Comparison of ENCODE assay signal across 8 cellular contexts in genomic region chr4:122576261-122577188, GRCh38. TPM values are rescaled to one million over a fixed set of nuclear protein-coding genes. Genes with fewer than 3 reads are reported as not detected.
DNase-seq lines count a peak whose midpoint lies in the region; ATAC-seq, FAIRE-seq and TF ChIP-seq lines count a peak whose summit lies in the region.

No MANE protein-coding gene starts in this region.

- H3K36me3 Mint-ChIP-seq in Calu3 (ENCODE audit: insufficient read depth, unreplicated experiment) (no peaks in the 10 kb centered on the region), CD14-positive monocyte (no peaks in the 10 kb centered on the region)

- H3K27me3 Mint-ChIP-seq in Calu3 (ENCODE audit: unreplicated experiment) (no peaks in the 10 kb centered on the region), CD14-positive monocyte (ENCODE audit: low read depth in 3 of 3) (peaks cover 5 to 11% (median 7%) of the 10 kb centered on the region in 3 donors)

- H3K9me3 ChIP-seq in psoas muscle: no peaks in the 10 kb centered on the region

- no peak overlapping the region for H3K27ac Mint-ChIP-seq in Calu3 (ENCODE audit: unreplicated experiment)
- H3K27ac Mint-ChIP-seq in CD14-positive monocyte: no peak overlapping the region

- no peaks in the 10 kb centered on the region for H3K4me1 ChIP-seq in psoas muscle

- peak; percentile 45 for TF ChIP-seq CTCF in Calu3 (IDR thresholded peaks at IDR 0.05; ENCODE audit: unreplicated experiment)
- peak; percentile 36 for TF ChIP-seq CTCF in psoas muscle (IDR thresholded peaks at IDR 0.05)
- no peak for TF ChIP-seq CTCF in CD14-positive monocyte (IDR thresholded peaks at IDR 0.05)

- 58 to 69% (median 66%) methylated on average over 5 of the region's 5 CpGs for WGBS in psoas muscle, 3 donors

- CTCF ChIA-PET in Calu3 (lab: Charles Lee): no interaction called here

- intact Hi-C loops in Calu3 (cut with micrococcal nuclease; ENCODE audit: unreplicated experiment): loop anchor here (2.0 to 10.0 kb wide), 5 partner anchors 119 to 676 kb away; partner anchors contain the start of gene IL2
- intact Hi-C loops in psoas muscle (cut with DNase I): loop anchor here (5.0 kb wide), 2 partner anchors 674 to 679 kb away; no protein-coding TSS in a partner anchor
- intact Hi-C loops in CD14-positive monocyte (cut with micrococcal nuclease): no loop called here

- H3K27me3 ChIP-seq in psoas muscle (ENCODE audit: insufficient read depth in 3 of 3, low read length in 2 of 3): no peaks in the 10 kb centered on the region

- peaks cover 2% of the 10 kb centered on the region for H3K9me3 Mint-ChIP-seq in Calu3 (ENCODE audit: low read depth, unreplicated experiment)
- peaks cover 1 to 14% (median 9%) of the 10 kb centered on the region in 7 donors for H3K9me3 Mint-ChIP-seq in CD14-positive monocyte

- no TSS peak for BruUV-seq in Calu3 (replicated peaks; lab: Mats Ljungman, UMichigan)

- FAIRE-seq in TTC549 (lab: Jason Lieb, UNC): peak; percentile 93

- no peak overlapping the region for H3K4me3 ChIP-seq in psoas muscle

- DNase-seq in Calu3: peak; percentile 42
- DNase-seq in Kasumi-1 (lab: John Stamatoyannopoulos, UW): peak; percentile 58 to 84
- DNase-seq in fibroblast of gingiva (ENCODE audit: low read depth): peak; percentile 32
- no peak for DNase-seq in psoas muscle
- DNase-seq in CD14-positive monocyte (ENCODE audit: low spot score): no peak

- H3K4me1 Mint-ChIP-seq in Calu3 (ENCODE audit: low read depth, unreplicated experiment) (no peaks in the 10 kb centered on the region), CD14-positive monocyte (peaks cover 16% of the 10 kb centered on the region)

- ATAC-seq in GM18873 (IDR thresholded peaks at IDR 0.05; ENCODE audit: low FRiP score, unreplicated experiment): peak; percentile 47
- peak in 1 of 4 donors; percentile 51 for ATAC-seq in psoas muscle
- no peak for ATAC-seq in GM18519 (IDR thresholded peaks at IDR 0.05; ENCODE audit: low FRiP score, unreplicated experiment)

- H3K4me3 Mint-ChIP-seq in Calu3 (ENCODE audit: low read depth, unreplicated experiment) (no peak overlapping the region), CD14-positive monocyte (no peak overlapping the region)

- no peak overlapping the region for H3K27ac ChIP-seq in psoas muscle

- no peaks in the 10 kb centered on the region for H3K36me3 ChIP-seq in psoas muscle (ENCODE audit: insufficient read depth in 1 of 2, low read depth in 1 of 2)

RNA-seq across cellular contexts. Expression of gene IL21, which starts 44.3 kb away (rescaled TPM):
- total RNA-seq in Calu3 (2022) (not detected in 2 replicates), psoas muscle (not detected)
- polyA plus RNA-seq in psoas muscle (under 1 TPM in 1 of 3 donors, not detected in 2; 0.04 TPM), CD14-positive monocyte (not detected)

Comparison
In these comparisons a context has a peak if more than half of its experiments do, and no peak if none do; other contexts are left out.
1. DNase-seq: peak in Calu3 (single experiment), Kasumi-1 (2 of 2) and fibroblast of gingiva (single experiment); none in psoas muscle (0 of 2) and CD14-positive monocyte (single experiment).
2. intact Hi-C loops: an anchor here in Calu3 (2.0 to 10.0 kb wide) and psoas muscle (5.0 kb wide); none called in CD14-positive monocyte.